Comparison of ENCODE assay signal across 32 cellular contexts in genomic region chr6:24589334-24589733, GRCh38. TPM values are rescaled to one million over a fixed set of nuclear protein-coding genes. Genes with fewer than 3 reads are reported as not detected.
"Had no signal": no experiment of that assay in that cellular context is flagged by ENCODE, and none has a peak within 500 bp of the region (broad histone marks: within the 10 kb centered on the region; RNA-seq: fewer than 3 reads in every experiment).

No MANE protein-coding gene starts in this region.

- H3K4me3 ChIP-seq: left lung, lower lobe of right lung, neural progenitor cell, pancreas, prostate gland, sigmoid colon, spleen, suprapubic skin, thoracic aorta, tibial artery, upper lobe of right lung had no signal

- ATAC-seq: left colon; left lung; lower lobe of right lung; natural killer cell; pancreas; right cardiac atrium; stimulated activated effector memory CD8-positive, alpha-beta T cell treated with anti-CD3 and anti-CD28 coated beads, Interleukin-12 subunit alpha, Interleukin-12 subunit beta, amount 100 ng/mL, for 72 hours; upper lobe of right lung had no signal

- FAIRE-seq: islet of Langerhans, kidney, pancreas, small intestine, urothelium cell line had no signal

- H2AFZ ChIP-seq: neural progenitor cell had no signal

- H3K4me3 Mint-ChIP-seq: mesothelial cell of epicardium; naive B cell; natural killer cell; nephron progenitor cell; neural progenitor cell; stimulated activated effector memory CD8-positive, alpha-beta T cell treated with anti-CD3 and anti-CD28 coated beads, Interleukin-12 subunit alpha, Interleukin-12 subunit beta, amount 100 ng/mL, for 72 hours; stimulated activated naive CD8-positive, alpha-beta T cell treated with anti-CD3 and anti-CD28 coated beads, Interleukin-15, Interleukin-2, amounts not matched to agents 100 ng/mL and 50 ng/mL, for 24 hours had no signal

- H3K27ac ChIP-seq: left lung, lower lobe of right lung, neural progenitor cell, neutrophil, pancreas, prostate gland, sigmoid colon, spleen, suprapubic skin, thoracic aorta, tibial artery, upper lobe of right lung had no signal

- H3K9me3 Mint-ChIP-seq: mesothelial cell of epicardium; naive B cell; natural killer cell; nephron progenitor cell; neural progenitor cell; stimulated activated effector memory CD8-positive, alpha-beta T cell treated with anti-CD3 and anti-CD28 coated beads, Interleukin-12 subunit alpha, Interleukin-12 subunit beta, amount 100 ng/mL, for 72 hours; stimulated activated naive CD8-positive, alpha-beta T cell treated with anti-CD3 and anti-CD28 coated beads, Interleukin-15, Interleukin-2, amounts not matched to agents 100 ng/mL and 50 ng/mL, for 24 hours had no signal

- H3K27ac Mint-ChIP-seq: mesothelial cell of epicardium; natural killer cell; nephron progenitor cell; neural progenitor cell; stimulated activated effector memory CD8-positive, alpha-beta T cell treated with anti-CD3 and anti-CD28 coated beads, Interleukin-12 subunit alpha, Interleukin-12 subunit beta, amount 100 ng/mL, for 72 hours; stimulated activated naive CD8-positive, alpha-beta T cell treated with anti-CD3 and anti-CD28 coated beads, Interleukin-15, Interleukin-2, amounts not matched to agents 100 ng/mL and 50 ng/mL, for 24 hours had no signal

- H3K9me3 ChIP-seq: left lung, lower lobe of right lung, neutrophil, pancreas, prostate gland, sigmoid colon, spleen, suprapubic skin, thoracic aorta, tibial artery, upper lobe of right lung had no signal

- DNase-seq: hippocampal formation; kidney; left colon; left lung; lower lobe of right lung; mammary epithelial cell; mesenchymal stem cell; naive B cell; natural killer cell; nephron progenitor cell; pancreas; posterior cingulate gyrus; retina; right cardiac atrium; sigmoid colon; small intestine; spleen; stimulated activated CD4-positive, alpha-beta T cell treated with anti-CD3 and anti-CD28 coated beads, Interleukin-4, amount 100 ng/mL, for 24 hours; stimulated activated naive CD4-positive, alpha-beta T cell; tibial artery; trophoblast cell; upper lobe of right lung had no signal

- H3K4me2 ChIP-seq: neural progenitor cell had no signal

- H3K4me1 Mint-ChIP-seq: naive B cell; natural killer cell; nephron progenitor cell; neural progenitor cell; stimulated activated effector memory CD8-positive, alpha-beta T cell treated with anti-CD3 and anti-CD28 coated beads, Interleukin-12 subunit alpha, Interleukin-12 subunit beta, amount 100 ng/mL, for 72 hours had no signal

- H3K36me3 ChIP-seq: left lung, lower lobe of right lung, neural progenitor cell, neutrophil, pancreas, prostate gland, sigmoid colon, spleen, suprapubic skin, thoracic aorta, tibial artery, upper lobe of right lung had no signal

- H3K36me3 Mint-ChIP-seq: mesothelial cell of epicardium; naive B cell; natural killer cell; neural progenitor cell; stimulated activated effector memory CD8-positive, alpha-beta T cell treated with anti-CD3 and anti-CD28 coated beads, Interleukin-12 subunit alpha, Interleukin-12 subunit beta, amount 100 ng/mL, for 72 hours had no signal

- H3K9ac ChIP-seq: neural progenitor cell had no signal

- H3K27me3 ChIP-seq: left lung, neural progenitor cell, pancreas, sigmoid colon, spleen, suprapubic skin, upper lobe of right lung had no signal

- H3K4me1 ChIP-seq: left lung, lower lobe of right lung, neural progenitor cell, pancreas, prostate gland, sigmoid colon, spleen, suprapubic skin, tibial artery had no signal

RNA-seq across cellular contexts. Expression of gene KIAA0319, which starts 56.7 kb away (rescaled TPM):
- total RNA-seq: mammary epithelial cell, thoracic aorta had no signal
- polyA plus RNA-seq: right cardiac atrium had no signal
